Comparison of ENCODE assay signal across 25 cellular contexts in the genomic region with DNA sequence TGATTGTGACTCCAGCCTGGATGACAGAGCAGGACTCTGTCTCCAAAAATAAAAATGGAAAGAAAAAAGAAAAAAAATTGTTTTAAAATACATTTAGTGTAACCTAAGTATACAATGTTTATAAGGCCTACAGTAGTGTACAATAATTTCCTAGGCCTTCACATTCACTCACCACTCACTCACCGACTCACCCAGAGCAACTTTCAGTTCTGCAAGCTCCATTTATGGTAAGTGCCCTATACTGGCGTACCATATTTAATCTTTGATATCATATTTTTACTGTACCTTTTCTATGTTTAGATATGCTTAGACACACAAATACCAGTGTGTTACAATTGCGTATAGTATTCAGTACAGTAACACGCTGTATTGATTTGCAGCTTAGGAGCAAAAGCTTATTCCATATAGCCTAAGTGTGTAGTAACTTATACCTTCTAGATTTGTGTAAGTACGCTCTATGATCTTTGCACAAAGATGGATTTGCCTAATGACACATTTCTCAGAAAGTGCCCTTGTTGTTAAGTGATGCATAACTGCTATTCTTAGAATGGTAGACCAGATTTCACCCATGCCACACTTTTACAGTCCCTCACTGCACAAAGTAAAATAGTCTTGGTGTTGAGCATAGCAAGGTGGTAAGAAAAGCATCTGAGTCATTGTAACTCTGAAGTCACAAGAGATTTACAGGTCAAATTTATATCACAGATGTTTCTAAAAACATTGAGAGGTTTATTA.
DNase-seq lines count a peak whose midpoint lies in the region; ATAC-seq, FAIRE-seq and TF ChIP-seq lines count a peak whose summit lies in the region.
"Had no signal": no experiment of that assay in that cellular context is flagged by ENCODE, and none has a peak within 500 bp of the region (broad histone marks: within the 10 kb centered on the region; RNA-seq: fewer than 3 reads in every experiment).

No MANE protein-coding gene starts in this region.

- no peak overlapping the region for H3K27ac ChIP-seq in GM12878 (ENCODE audit: control insufficient read depth, insufficient read depth)
- H3K27ac ChIP-seq in OCI-LY7 (ENCODE audit: low read depth, low read length, poor library complexity, severe bottlenecking), result no peak overlapping the region
- H3K27ac ChIP-seq: thyroid gland had no signal

- TF ChIP-seq POLR2A in GM18505 (IDR thresholded peaks at IDR 0.05; ENCODE audit: borderline replicate concordance, extremely low read depth, insufficient read depth, insufficient read length) (no peak), GM12878 (IDR thresholded peaks at IDR 0.05; ENCODE audit: low read depth, low read length) (no peak)

- no peak for FAIRE-seq in GM12878 (lab: Jason Lieb, UNC)
- FAIRE-seq: GM12892 had no signal

- intact Hi-C loops in GM12878 (cut with micrococcal nuclease; ENCODE audit: unreplicated experiment) (loop anchor here (5.0 kb wide), 1 partner anchor 224 kb away; no protein-coding TSS in a partner anchor), OCI-LY7 (cut with micrococcal nuclease; ENCODE audit: unreplicated experiment) (no loop called here)

- H3K79me2 ChIP-seq in GM12878 (ENCODE audit: control insufficient read depth, insufficient read depth, low read length) (no peaks in the 10 kb centered on the region), OCI-LY7 (ENCODE audit: insufficient read depth, low read depth, low read length) (no peaks in the 10 kb centered on the region)

- TF ChIP-seq RAD21 in GM12878 (IDR thresholded peaks at IDR 0.05; ENCODE audit: insufficient read depth, low read depth, low read length), result no peak

- POLR2A ChIA-PET in GM12878 (lab: Charles Lee), result no interaction called here
- POLR2A ChIA-PET in OCI-LY7 (lab: Charles Lee), result interaction anchor here (0.7 to 2.9 kb wide), 5 partner anchors 10 to 362 kb away, joined by 3 to 9 read pairs (median 3); no protein-coding TSS in a partner anchor

- H3K4me3 ChIP-seq in GM12878 (no peak overlapping the region), OCI-LY7 (ENCODE audit: low read depth, low read length, poor library complexity, severe bottlenecking) (no peak overlapping the region)
- H3K4me3 ChIP-seq: thyroid gland had no signal

- no peaks in the 10 kb centered on the region for H3K4me1 ChIP-seq in GM12878 (ENCODE audit: control insufficient read depth, insufficient read depth, low read length)
- H3K4me1 ChIP-seq in OCI-LY7 (ENCODE audit: insufficient read depth, low read length, poor library complexity, severe bottlenecking), result no peaks in the 10 kb centered on the region
- H3K4me1 ChIP-seq: thyroid gland had no signal

- RAD21 ChIA-PET in GM12878 (lab: Charles Lee; ENCODE audit: unreplicated experiment), result interaction anchor here (0.9 to 1.5 kb wide), 3 partner anchors 38 to 52 kb away, joined by 3 to 4 read pairs (median 3); no protein-coding TSS in a partner anchor

- H3K4me2 ChIP-seq in GM12878 (ENCODE audit: control insufficient read depth, insufficient read depth), result no peak overlapping the region
- no peak overlapping the region for H3K4me2 ChIP-seq in OCI-LY7 (ENCODE audit: low read length)

- H2AFZ ChIP-seq in GM12878 (ENCODE audit: control insufficient read depth, low read depth, low read length), result no peak overlapping the region
- no peak overlapping the region; the same call in 1 of the 2 replicates for H2AFZ ChIP-seq in OCI-LY7 (ENCODE audit: low read length)

- CTCF ChIA-PET in GM12878 (lab: Yijun Ruan, JAX) (interaction anchor here (0.6 to 3.2 kb wide), 14 partner anchors 11 to 843 kb away, joined by 3 to 20 read pairs (median 3); no protein-coding TSS in a partner anchor), OCI-LY7 (lab: Charles Lee; ENCODE audit: unreplicated experiment) (no interaction called here)

- no peaks in the 10 kb centered on the region for H3K27me3 ChIP-seq in GM12878 (replicated peaks in 1 of 2; ENCODE audit: control insufficient read depth in 2 of 2, insufficient read depth in 2 of 2, low read length in 1 of 2)
- H3K27me3 ChIP-seq: thyroid gland had no signal

- H3K9me3 ChIP-seq in GM12878 (replicated peaks; ENCODE audit: control insufficient read depth, insufficient read depth, low read length) (no peaks in the 10 kb centered on the region), OCI-LY7 (ENCODE audit: low read length) (no peaks in the 10 kb centered on the region)
- H3K9me3 ChIP-seq: thyroid gland had no signal

- TF ChIP-seq CTCF in GM12878 (IDR thresholded peaks at IDR 0.05 in 2 of 3, conservative IDR thresholded peaks at IDR 0.05 in 1 of 3; ENCODE audit: control insufficient read depth in 2 of 3, extremely low read depth in 1 of 3, insufficient read depth in 1 of 3, low read depth in 3 of 3, low read length in 3 of 3) (no peak), OCI-LY7 (conservative IDR thresholded peaks at IDR 0.05; ENCODE audit: low read length) (no peak), omental fat pad (IDR thresholded peaks at IDR 0.05) (no peak)

- H3K36me3 ChIP-seq in GM12878 (ENCODE audit: control insufficient read depth in 2 of 2, insufficient read depth in 2 of 2, low read length in 1 of 2), result no peaks in the 10 kb centered on the region
- H3K36me3 ChIP-seq in OCI-LY7 (ENCODE audit: insufficient read depth, low read length), result no peaks in the 10 kb centered on the region
- H3K36me3 ChIP-seq: thyroid gland had no signal

- BruUV-seq in GM12878 (replicated peaks; lab: Mats Ljungman, UMichigan), result no TSS peak
- BruUV-seq in OCI-LY7 (replicated peaks; lab: Mats Ljungman, UMichigan), result no TSS peak

- ATAC-seq in GM18505 (IDR thresholded peaks at IDR 0.05; ENCODE audit: unreplicated experiment) (peak; percentile 50), GM19351 (IDR thresholded peaks at IDR 0.05; ENCODE audit: unreplicated experiment) (peak; percentile 40), HG02981 (IDR thresholded peaks at IDR 0.05; ENCODE audit: unreplicated experiment) (peak; percentile 43), GM12878 (peak; percentile 50), omental fat pad (ENCODE audit: low FRiP score) (no peak)
- ATAC-seq: activated CD4-positive, CD25-positive, alpha-beta regulatory T cell treated with anti-CD3 and anti-CD28 coated beads, Interleukin-2, amount 50 U/mL, for 24 hours; activated T-cell treated with anti-CD3 and anti-CD28 coated beads, Interleukin-2, amount 50 U/mL, for 4 hours; left lobe of liver; stimulated activated naive CD8-positive, alpha-beta T cell treated with anti-CD3 and anti-CD28 coated beads, Interleukin-15, Interleukin-2, amounts not matched to agents 100 U/mL and 50 U/mL, for 24 hours had no signal

- TF ChIP-seq EP300 in GM12878 (IDR thresholded peaks at IDR 0.05; ENCODE audit: borderline replicate concordance in 1 of 2, control insufficient read depth in 1 of 2, low read depth in 2 of 2, low read length in 2 of 2), result no peak

- H3K9me2 ChIP-seq in OCI-LY7 (ENCODE audit: insufficient read depth, low read length), result no peaks in the 10 kb centered on the region

- DNase-seq in GM12878 (ENCODE audit: low read depth, low spot score) (no peak), G401 (ENCODE audit: low spot score) (no peak), H4 (ENCODE audit: low spot score) (no peak), OCI-LY7 (ENCODE audit: low spot score) (no peak), omental fat pad (ENCODE audit: low spot score) (no peak)
- DNase-seq: activated naive CD4-positive, alpha-beta T cell treated with anti-CD3 and anti-CD28 coated beads, Interleukin-2, amount 10 ng/mL, durations not matched to agents 7 days and 5 days; activated T-cell treated with anti-CD3 and anti-CD28 coated beads, Interleukin-2, amount 50 U/mL, for 4 hours; anterior cingulate cortex; CD4-positive, CD25-positive, alpha-beta regulatory T cell; glutamatergic neuron; HFFc6; Kasumi-1; NCI-H1092; NCI-H2081; NCI-H510A treated with DMSO at 0.1 percent for 48 hours; posterior cingulate gyrus; stimulated activated CD4-positive, alpha-beta T cell treated with anti-CD3 and anti-CD28 coated beads, Interleukin-2, amount 100 ng/mL, for 24 hours; stimulated activated naive CD8-positive, alpha-beta T cell treated with anti-CD3 and anti-CD28 coated beads, Interleukin-15, Interleukin-2, amounts not matched to agents 100 U/mL and 50 U/mL, for 24 hours; thyroid gland had no signal

- H4K20me1 ChIP-seq in GM12878 (ENCODE audit: control insufficient read depth, insufficient read depth) (no peaks in the 10 kb centered on the region), OCI-LY7 (ENCODE audit: insufficient read depth, low read length) (no peaks in the 10 kb centered on the region)

- SMC1A ChIA-PET in GM12878 (lab: Charles Lee; ENCODE audit: uncharacterized antibody, unreplicated experiment), result interaction anchor here (0.8 to 1.6 kb wide), 10 partner anchors 9 to 366 kb away, joined by 3 to 8 read pairs (median 4); no protein-coding TSS in a partner anchor

- no peak overlapping the region for H3K9ac ChIP-seq in GM12878 (ENCODE audit: control insufficient read depth, insufficient read depth, low read length)

- 8% methylated on average over 5 of the region's 5 CpGs for WGBS in GM12878 (ENCODE audit: insufficient coverage, insufficient replicate concordance, low lambda C conversion rate, missing lambda C conversion rate)

- in situ Hi-C loops in GM12878 (cut with MboI), result no loop called here
- in situ Hi-C loops in G401 (cut with HindIII; ENCODE audit: low sequenced_read_pairs), result no loop called here

TF ChIP-seq in GM12878, 131 proteins besides CTCF, POLR2A, EP300 and RAD21 (continues in another document):
- TF ChIP-seq CBFB (IDR thresholded peaks at IDR 0.05; ENCODE audit: low read depth), result no peak
- no peak for TF ChIP-seq FOS (IDR thresholded peaks at IDR 0.05; ENCODE audit: borderline replicate concordance, extremely low read depth, insufficient read length)
- TF ChIP-seq USF2 (IDR thresholded peaks at IDR 0.05; ENCODE audit: borderline replicate concordance, low read depth, low read length), result no peak
